ENCODE assay signal across 1 cellular context in genomic region chr10:99395750-99396445, GRCh38.
A peak's percentile ranks its signal among the peaks of the same experiment; 100 is the strongest.
TF ChIP-seq lines count a peak whose summit lies in the region.

No MANE protein-coding gene starts in this region.

TF ChIP-seq in HepG2, 621 proteins besides CTCF, POLR2A, EP300 and RAD21 (continued from another document and continues in another):
- peak; percentile 45; the same call in 1 of the 2 replicates for TF ChIP-seq YEATS4 (CRISPR knock-in tag; IDR thresholded peaks at IDR 0.05; ENCODE audit: borderline replicate concordance)
- TF ChIP-seq FOXJ3 (CRISPR knock-in tag; IDR thresholded peaks at IDR 0.05; ENCODE audit: borderline replicate concordance) = peak; percentile 71; the same call in 1 of the 2 replicates
- TF ChIP-seq ZNF670 (CRISPR knock-in tag; IDR thresholded peaks at IDR 0.05; ENCODE audit: borderline replicate concordance) = peak; percentile 52; the same call in 1 of the 2 replicates
- TF ChIP-seq CBFB (CRISPR knock-in tag; IDR thresholded peaks at IDR 0.05) = peak; percentile 96
- TF ChIP-seq ZNF230 (CRISPR knock-in tag; IDR thresholded peaks at IDR 0.05) = no peak
- TF ChIP-seq, protein P1, sequence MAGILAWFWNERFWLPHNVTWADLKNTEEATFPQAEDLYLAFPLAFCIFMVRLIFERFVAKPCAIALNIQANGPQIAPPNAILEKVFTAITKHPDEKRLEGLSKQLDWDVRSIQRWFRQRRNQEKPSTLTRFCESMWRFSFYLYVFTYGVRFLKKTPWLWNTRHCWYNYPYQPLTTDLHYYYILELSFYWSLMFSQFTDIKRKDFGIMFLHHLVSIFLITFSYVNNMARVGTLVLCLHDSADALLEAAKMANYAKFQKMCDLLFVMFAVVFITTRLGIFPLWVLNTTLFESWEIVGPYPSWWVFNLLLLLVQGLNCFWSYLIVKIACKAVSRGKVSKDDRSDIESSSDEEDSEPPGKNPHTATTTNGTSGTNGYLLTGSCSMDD (CRISPR knock-in tag; IDR thresholded peaks at IDR 0.05) = no peak
- peak; percentile 91 for TF ChIP-seq GATAD2A (CRISPR knock-in tag; IDR thresholded peaks at IDR 0.05)
- no peak for TF ChIP-seq ZNF549 (CRISPR knock-in tag; IDR thresholded peaks at IDR 0.05)
- TF ChIP-seq ZNF281 (CRISPR knock-in tag; IDR thresholded peaks at IDR 0.05; ENCODE audit: borderline replicate concordance) = peak; percentile 77
- TF ChIP-seq ZNF136 (CRISPR knock-in tag; IDR thresholded peaks at IDR 0.05; ENCODE audit: low read depth) = no peak; the same call in 1 of the 2 replicates
- peak; percentile 88 for TF ChIP-seq POGZ (CRISPR knock-in tag; IDR thresholded peaks at IDR 0.05)
- peak; percentile 31; the same call in 1 of the 2 replicates for TF ChIP-seq SPEN (CRISPR knock-in tag; IDR thresholded peaks at IDR 0.05; ENCODE audit: low read depth)
- no peak for TF ChIP-seq ZNF333 (CRISPR knock-in tag; IDR thresholded peaks at IDR 0.05; ENCODE audit: borderline replicate concordance)
- TF ChIP-seq RCOR2 (CRISPR knock-in tag; IDR thresholded peaks at IDR 0.05) = peak; percentile 18; the same call in 1 of the 2 replicates
- TF ChIP-seq HDAC1 (CRISPR knock-in tag; IDR thresholded peaks at IDR 0.05) = peak; percentile 85
- TF ChIP-seq JUND (CRISPR knock-in tag; IDR thresholded peaks at IDR 0.05) = 0 out of 2 replicates have a peak, but pooled peaks have one; percentile 28
- TF ChIP-seq SP5 (CRISPR knock-in tag; IDR thresholded peaks at IDR 0.05; ENCODE audit: borderline replicate concordance, low read depth) = peak; percentile 94
- no peak for TF ChIP-seq ZNF282 (IDR thresholded peaks at IDR 0.05; ENCODE audit: partially characterized antibody)
- no peak for TF ChIP-seq XRCC5 (optimal IDR thresholded peaks at IDR 0.05; ENCODE audit: low read length)
- peak; percentile 68; the same call in 1 of the 2 replicates for TF ChIP-seq ZNF160 (CRISPR knock-in tag; IDR thresholded peaks at IDR 0.05)
- TF ChIP-seq, protein P2, sequence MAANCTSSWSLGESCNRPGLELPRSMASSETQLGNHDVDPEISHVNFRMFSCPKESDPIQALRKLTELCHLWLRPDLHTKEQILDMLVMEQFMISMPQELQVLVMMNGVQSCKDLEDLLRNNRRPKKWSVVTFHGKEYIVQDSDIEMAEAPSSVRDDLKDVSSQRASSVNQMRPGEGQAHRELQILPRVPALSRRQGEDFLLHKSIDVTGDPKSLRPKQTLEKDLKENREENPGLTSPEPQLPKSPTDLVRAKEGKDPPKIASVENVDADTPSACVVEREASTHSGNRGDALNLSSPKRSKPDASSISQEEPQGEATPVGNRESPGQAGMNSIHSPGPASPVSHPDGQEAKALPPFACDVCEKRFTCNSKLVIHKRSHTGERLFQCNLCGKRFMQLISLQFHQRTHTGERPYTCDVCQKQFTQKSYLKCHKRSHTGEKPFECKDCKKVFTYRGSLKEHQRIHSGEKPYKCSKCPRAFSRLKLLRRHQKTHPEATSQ (CRISPR knock-in tag; IDR thresholded peaks at IDR 0.05; ENCODE audit: borderline replicate concordance) = peak; percentile 77; the same call in 1 of the 2 replicates
- TF ChIP-seq, protein P3, sequence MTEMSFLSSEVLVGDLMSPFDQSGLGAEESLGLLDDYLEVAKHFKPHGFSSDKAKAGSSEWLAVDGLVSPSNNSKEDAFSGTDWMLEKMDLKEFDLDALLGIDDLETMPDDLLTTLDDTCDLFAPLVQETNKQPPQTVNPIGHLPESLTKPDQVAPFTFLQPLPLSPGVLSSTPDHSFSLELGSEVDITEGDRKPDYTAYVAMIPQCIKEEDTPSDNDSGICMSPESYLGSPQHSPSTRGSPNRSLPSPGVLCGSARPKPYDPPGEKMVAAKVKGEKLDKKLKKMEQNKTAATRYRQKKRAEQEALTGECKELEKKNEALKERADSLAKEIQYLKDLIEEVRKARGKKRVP (CRISPR knock-in tag; IDR thresholded peaks at IDR 0.05) = no peak
- TF ChIP-seq HMG20A (CRISPR knock-in tag; IDR thresholded peaks at IDR 0.05; ENCODE audit: borderline replicate concordance) = peak; percentile 86; the same call in 1 of the 2 replicates
- no peak for TF ChIP-seq KIAA2018 (CRISPR knock-in tag; IDR thresholded peaks at IDR 0.05; ENCODE audit: borderline replicate concordance)
- no peak for TF ChIP-seq ZBED4 (CRISPR knock-in tag; IDR thresholded peaks at IDR 0.05; ENCODE audit: borderline replicate concordance)
- peak; percentile 89 for TF ChIP-seq ZNF746 (CRISPR knock-in tag; IDR thresholded peaks at IDR 0.05)
- peak; percentile 93 for TF ChIP-seq NCOR1 (IDR thresholded peaks at IDR 0.05; ENCODE audit: borderline replicate concordance, low read length)
- TF ChIP-seq ZBTB3 (CRISPR knock-in tag; IDR thresholded peaks at IDR 0.05; ENCODE audit: borderline replicate concordance, low read depth) = no peak
- TF ChIP-seq REPIN1 (CRISPR knock-in tag; IDR thresholded peaks at IDR 0.05; ENCODE audit: borderline replicate concordance, low read depth) = 0 out of 2 replicates have a peak, but pooled peaks have one; percentile 35
- no peak for TF ChIP-seq ZNF343 (CRISPR knock-in tag; IDR thresholded peaks at IDR 0.05)
- TF ChIP-seq, protein P4, sequence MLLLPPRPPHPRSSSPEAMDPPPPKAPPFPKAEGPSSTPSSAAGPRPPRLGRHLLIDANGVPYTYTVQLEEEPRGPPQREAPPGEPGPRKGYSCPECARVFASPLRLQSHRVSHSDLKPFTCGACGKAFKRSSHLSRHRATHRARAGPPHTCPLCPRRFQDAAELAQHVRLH (CRISPR knock-in tag; IDR thresholded peaks at IDR 0.05; ENCODE audit: borderline replicate concordance, low read depth) = peak; percentile 66; the same call in 1 of the 2 replicates
- TF ChIP-seq ATF1 (CRISPR knock-in tag; IDR thresholded peaks at IDR 0.05) = peak; percentile 50; the same call in 1 of the 2 replicates
- TF ChIP-seq ZNF280D (CRISPR knock-in tag; IDR thresholded peaks at IDR 0.05) = 0 out of 2 replicates have a peak, but pooled peaks have one; percentile 45
- TF ChIP-seq SIX4 (CRISPR knock-in tag; IDR thresholded peaks at IDR 0.05) = 0 out of 2 replicates have a peak, but pooled peaks have one; percentile 51
